In genomic region chr6:28134015-28134414, GRCh38 we compare ENCODE assay signal across 8 cellular contexts. TPM values are rescaled to one million over a fixed set of nuclear protein-coding genes. Genes with fewer than 3 reads are reported as not detected.
A peak's percentile ranks its signal among the peaks of the same experiment; 100 is the strongest.
DNase-seq lines count a peak whose midpoint lies in the region; ATAC-seq and TF ChIP-seq lines count a peak whose summit lies in the region.

No MANE protein-coding gene starts in this region.

- peak overlapping the region; percentile 82 for H3K27ac Mint-ChIP-seq in activated CD4-positive, alpha-beta T cell treated with anti-CD3 and anti-CD28 coated beads for 36 hours

- H3K4me1 Mint-ChIP-seq in activated CD4-positive, alpha-beta T cell treated with anti-CD3 and anti-CD28 coated beads for 36 hours: peaks cover 53% of the 10 kb centered on the region

- H3K4me1 ChIP-seq in tibial artery: peaks cover 0 to 30% (median 13%) of the 10 kb centered on the region in 4 donors

- peaks cover 41% of the 10 kb centered on the region for H3K36me3 Mint-ChIP-seq in activated CD4-positive, alpha-beta T cell treated with anti-CD3 and anti-CD28 coated beads for 36 hours (ENCODE audit: low read depth)

- H3K4me2 ChIP-seq in SU-DHL-6 (ENCODE audit: low read depth, low read length, poor library complexity, severe bottlenecking): peak overlapping the region; percentile 16

- ATAC-seq in activated CD4-positive, alpha-beta T cell treated with anti-CD3 and anti-CD28 coated beads for 36 hours: no peak
- ATAC-seq in GM21529 (IDR thresholded peaks at IDR 0.05; ENCODE audit: unreplicated experiment) (no peak), HG03159 (IDR thresholded peaks at IDR 0.05; ENCODE audit: unreplicated experiment) (no peak)

- peak; percentile 41 for DNase-seq in activated CD4-positive, alpha-beta T cell treated with anti-CD3 and anti-CD28 coated beads for 36 hours
- no peak for DNase-seq in activated CD4-positive, alpha-beta T cell treated with anti-CD3 and anti-CD28 coated beads, Interleukin-2, amount 50 U/mL, for 4 hours
- DNase-seq in KBM-7: peak; percentile 65
- DNase-seq in foreskin melanocyte: peak; percentile 45
- DNase-seq in tibial artery: no peak

- in situ Hi-C loops in KBM-7 (cut with MboI; ENCODE audit: low pct_unique_long_range_greater_than_20kb, low sequenced_read_pairs): loop anchor here (25.0 kb wide), 1 partner anchor 228 kb away; no protein-coding TSS in a partner anchor

- H3K27me3 ChIP-seq in SU-DHL-6 (ENCODE audit: low read length) (no peaks in the 10 kb centered on the region), tibial artery (no peaks in the 10 kb centered on the region)

- H3K9me2 ChIP-seq in SU-DHL-6 (replicated peaks; ENCODE audit: insufficient read depth, low read length): no peaks in the 10 kb centered on the region

- H4K20me1 ChIP-seq in SU-DHL-6 (ENCODE audit: low read depth, low read length): no peaks in the 10 kb centered on the region

- H3K4me3 ChIP-seq in SU-DHL-6 (ENCODE audit: insufficient read depth, low read length, poor library complexity, severe bottlenecking) (no peak overlapping the region), tibial artery (no peak overlapping the region)

- H3K27ac ChIP-seq in SU-DHL-6 (ENCODE audit: low read depth, low read length) (no peak overlapping the region), tibial artery (no peak overlapping the region)

- H2AFZ ChIP-seq in SU-DHL-6 (ENCODE audit: low read depth, low read length, severe bottlenecking): no peak overlapping the region

- no peaks in the 10 kb centered on the region for H3K27me3 Mint-ChIP-seq in activated CD4-positive, alpha-beta T cell treated with anti-CD3 and anti-CD28 coated beads for 36 hours

- H3F3A ChIP-seq in SU-DHL-6 (ENCODE audit: insufficient read depth): peaks cover 66% of the 10 kb centered on the region

- peaks cover 13% of the 10 kb centered on the region; the same call in 1 of the 2 replicates for H3K36me3 ChIP-seq in SU-DHL-6 (ENCODE audit: low read length)
- H3K36me3 ChIP-seq in tibial artery: peaks cover 0 to 13% (median 5%) of the 10 kb centered on the region in 3 donors

- intact Hi-C loops in activated CD4-positive, alpha-beta T cell treated with anti-CD3 and anti-CD28 coated beads for 36 hours (cut with DNase I, micrococcal nuclease): loop anchor here (1.0 to 10.0 kb wide), 3 partner anchors 222 to 451 kb away; a partner anchor contains a TSS
- intact Hi-C loops in tibial artery (cut with DNase I; ENCODE audit: low total_unique reads): no loop called here

- POLR2A ChIA-PET in activated CD4-positive, alpha-beta T cell treated with anti-CD3 and anti-CD28 coated beads for 36 hours (lab: Charles Lee): interaction anchor here (0.6 kb wide), 1 partner anchor 217 kb away, joined by 3 read pairs; no protein-coding TSS in a partner anchor

- H3K9me3 ChIP-seq in SU-DHL-6 (ENCODE audit: insufficient read depth, low read length) (no peaks in the 10 kb centered on the region), tibial artery (no peaks in the 10 kb centered on the region)

- H3K4me3 Mint-ChIP-seq in activated CD4-positive, alpha-beta T cell treated with anti-CD3 and anti-CD28 coated beads for 36 hours: peak overlapping the region; percentile 43

- TF ChIP-seq CTCF in SU-DHL-6 (IDR thresholded peaks at IDR 0.05; ENCODE audit: insufficient read depth, low read length, poor library complexity, severe bottlenecking) (peak; percentile 60), tibial artery (IDR thresholded peaks at IDR 0.05) (peak in 1 of 2 experiments; percentile 13)

- CTCF ChIA-PET in activated CD4-positive, alpha-beta T cell treated with anti-CD3 and anti-CD28 coated beads for 36 hours (lab: Charles Lee): no interaction called here

- H3K9me3 Mint-ChIP-seq in activated CD4-positive, alpha-beta T cell treated with anti-CD3 and anti-CD28 coated beads for 36 hours (ENCODE audit: low read depth): no peaks in the 10 kb centered on the region

- no peak overlapping the region for H3K9ac ChIP-seq in SU-DHL-6 (ENCODE audit: low read length)

- peaks cover 83% of the 10 kb centered on the region for H3K79me2 ChIP-seq in SU-DHL-6 (ENCODE audit: insufficient read depth, low read length)

RNA-seq across cellular contexts. Expression of gene ZKSCAN8, which starts 7.7 kb away (rescaled TPM):
- total RNA-seq in activated CD4-positive, alpha-beta T cell treated with anti-CD3 and anti-CD28 coated beads for 36 hours: 10 to 100 TPM; 17.5 to 20.7 TPM

RNA-seq across cellular contexts. Expression of gene ZSCAN16, which starts 9.6 kb away (rescaled TPM):
- 1 to 10 TPM; 2.1 to 2.6 TPM for total RNA-seq in activated CD4-positive, alpha-beta T cell treated with anti-CD3 and anti-CD28 coated beads for 36 hours

RNA-seq across cellular contexts. Expression of gene ZNF165, which starts 53.6 kb away (rescaled TPM):
- 1 to 10 TPM; 4.6 TPM for total RNA-seq in activated CD4-positive, alpha-beta T cell treated with anti-CD3 and anti-CD28 coated beads for 36 hours

Comparison
In these comparisons a context has a peak if more than half of its experiments do, and no peak if none do; other contexts are left out.
1. DNase-seq: peak in activated CD4-positive, alpha-beta T cell treated with anti-CD3 and anti-CD28 coated beads for 36 hours (single experiment), KBM-7 (single experiment) and foreskin melanocyte (single experiment); none in activated CD4-positive, alpha-beta T cell treated with anti-CD3 and anti-CD28 coated beads, Interleukin-2, amount 50 U/mL, for 4 hours (0 of 2) and tibial artery (0 of 2).